Comparison of ENCODE assay signal across 22 cellular contexts in genomic region chr7:122543891-122544290, GRCh38.
DNase-seq lines count a peak whose midpoint lies in the region; ATAC-seq and TF ChIP-seq lines count a peak whose summit lies in the region.
"Had no signal": no experiment of that assay in that cellular context is flagged by ENCODE, and none has a peak within 500 bp of the region (broad histone marks: within the 10 kb centered on the region; RNA-seq: fewer than 3 reads in every experiment).

No MANE protein-coding gene starts in this region.

- H3K9ac ChIP-seq in MM.1S (ENCODE audit: low read length): no peak overlapping the region
- H3K9ac ChIP-seq in mesenchymal stem cell (ENCODE audit: low read length): no peak overlapping the region
- H3K9ac ChIP-seq: BLaER1 treated with 17β-estradiol and CSF1 and Interleukin-3, amounts not matched to agents 10 nM and 100 nM; GM23248 had no signal

- no peak for TF ChIP-seq POLR2A in esophagus muscularis mucosa (IDR thresholded peaks at IDR 0.05; ENCODE audit: low read depth)

- H3K23ac ChIP-seq in mesenchymal stem cell (ENCODE audit: low read length in 2 of 2): no peak overlapping the region

- no peaks in the 10 kb centered on the region for H3K27me3 ChIP-seq in MM.1S (replicated peaks; ENCODE audit: insufficient read depth, low read length)
- H3K27me3 ChIP-seq in mesenchymal stem cell (ENCODE audit: control insufficient read depth in 1 of 2, insufficient read depth in 1 of 2, low read length in 2 of 2): no peaks in the 10 kb centered on the region
- no peaks in the 10 kb centered on the region for H3K27me3 ChIP-seq in esophagus muscularis mucosa
- H3K27me3 ChIP-seq: BE2C; BLaER1 treated with 17β-estradiol and CSF1 and Interleukin-3, amounts not matched to agents 10 nM and 100 nM had no signal

- TF ChIP-seq CTCF in MM.1S (IDR thresholded peaks at IDR 0.05; ENCODE audit: low read length) (no peak), esophagus muscularis mucosa (IDR thresholded peaks at IDR 0.05) (no peak)

- H3K14ac ChIP-seq in mesenchymal stem cell (ENCODE audit: low read length in 2 of 2): no peak overlapping the region

- H3K4me1 ChIP-seq in MM.1S (ENCODE audit: low read length) (peaks cover 18% of the 10 kb centered on the region), mesenchymal stem cell (ENCODE audit: control insufficient read depth, insufficient read depth, low read depth, low read length) (no peaks in the 10 kb centered on the region), esophagus muscularis mucosa (peaks cover 0 to 27% (median 15%) of the 10 kb centered on the region in 4 donors)
- H3K4me1 ChIP-seq: A549, BE2C had no signal

- H4K8ac ChIP-seq in mesenchymal stem cell (ENCODE audit: low read length): no peak overlapping the region

- no CpG with 5 or more reads among the region's 2 CpGs for WGBS in mesenchymal stem cell
- WGBS in esophagus muscularis mucosa: 77% methylated on average over 2 of the region's 2 CpGs

- 0 out of 2 replicates have a peak overlapping the region, but pooled peaks have one; percentile 16 for H3K4me2 ChIP-seq in MM.1S (ENCODE audit: low read depth, low read length)
- no peak overlapping the region for H3K4me2 ChIP-seq in mesenchymal stem cell (ENCODE audit: low read length, poor library complexity, severe bottlenecking)
- H3K4me2 ChIP-seq: A549 had no signal

- no peak overlapping the region for H2BK5ac ChIP-seq in mesenchymal stem cell (ENCODE audit: low read depth, low read length, poor library complexity, severe bottlenecking)

- H2AFZ ChIP-seq in MM.1S (ENCODE audit: low read length) (no peak overlapping the region), mesenchymal stem cell (ENCODE audit: low read depth, low read length) (no peak overlapping the region)
- H2AFZ ChIP-seq: GM23248 had no signal

- no peaks in the 10 kb centered on the region for H3K79me1 ChIP-seq in mesenchymal stem cell (replicated peaks; ENCODE audit: low read length, poor library complexity, severe bottlenecking)

- no peaks in the 10 kb centered on the region for H3K9me2 ChIP-seq in MM.1S (replicated peaks; ENCODE audit: insufficient read depth, low read length)

- ATAC-seq in GM21619 (IDR thresholded peaks at IDR 0.05; ENCODE audit: unreplicated experiment): no peak
- ATAC-seq: A549, HCT116 had no signal

- no peak overlapping the region for H2BK15ac ChIP-seq in mesenchymal stem cell (ENCODE audit: low read depth, poor library complexity, severe bottlenecking)

- no peak for TF ChIP-seq EP300 in esophagus muscularis mucosa (IDR thresholded peaks at IDR 0.05)

- H4K20me1 ChIP-seq in MM.1S (ENCODE audit: insufficient read depth, low read length): no peaks in the 10 kb centered on the region
- H4K20me1 ChIP-seq: BLaER1 treated with 17β-estradiol and CSF1 and Interleukin-3, amounts not matched to agents 10 nM and 100 nM had no signal

- H3K36me3 ChIP-seq in MM.1S (replicated peaks; ENCODE audit: insufficient read depth, low read length): no peaks in the 10 kb centered on the region
- no peaks in the 10 kb centered on the region for H3K36me3 ChIP-seq in mesenchymal stem cell (ENCODE audit: control insufficient read depth in 1 of 2, insufficient read depth in 2 of 2, low read depth in 1 of 2, low read length in 2 of 2)
- H3K36me3 ChIP-seq in esophagus muscularis mucosa: no peaks in the 10 kb centered on the region
- H3K36me3 ChIP-seq: BE2C; BLaER1 treated with 17β-estradiol and CSF1 and Interleukin-3, amounts not matched to agents 10 nM and 100 nM had no signal

- H2BK12ac ChIP-seq in mesenchymal stem cell (ENCODE audit: low read length in 2 of 2): no peak overlapping the region

- H4K91ac ChIP-seq in mesenchymal stem cell (ENCODE audit: low read length): no peak overlapping the region

- H3K79me2 ChIP-seq in MM.1S (ENCODE audit: low read length): no peaks in the 10 kb centered on the region

- intact Hi-C loops in esophagus muscularis mucosa (cut with DNase I): no loop called here

- DNase-seq in MM.1S (no peak), amniotic epithelial cell (ENCODE audit: low read depth) (peak; percentile 59), mesenchymal stem cell (peak; percentile 10), mesenteric fat pad (ENCODE audit: low spot score) (no peak), esophagus muscularis mucosa (ENCODE audit: extremely low spot score) (no peak)
- DNase-seq: 8988T; ACHN; AML-193; BE2C; Calu3; CD4-positive, alpha-beta T cell; CD8-positive, alpha-beta memory T cell; COR-L47; DMS53; DMS79 treated with DMSO at 0.1 percent for 48 hours; GF-D8; GM23248; H9 had no signal

- peak overlapping the region; percentile 53; the same call in 1 of the 2 replicates for H3K27ac ChIP-seq in MM.1S (ENCODE audit: low read length)
- no peak overlapping the region for H3K27ac ChIP-seq in mesenchymal stem cell (ENCODE audit: low read length, poor library complexity, severe bottlenecking)
- no peak overlapping the region for H3K27ac ChIP-seq in esophagus muscularis mucosa (replicated peaks in 1 of 4)
- H3K27ac ChIP-seq: A549, GM23248 had no signal

- no peaks in the 10 kb centered on the region for H3K9me3 ChIP-seq in MM.1S (replicated peaks; ENCODE audit: insufficient read depth, low read length)
- no peaks in the 10 kb centered on the region for H3K9me3 ChIP-seq in mesenchymal stem cell (ENCODE audit: control insufficient read depth, low read length)
- H3K9me3 ChIP-seq in esophagus muscularis mucosa: no peaks in the 10 kb centered on the region
- H3K9me3 ChIP-seq: A549; BE2C; BLaER1 treated with 17β-estradiol and CSF1 and Interleukin-3, amounts not matched to agents 10 nM and 100 nM had no signal

- H2AK5ac ChIP-seq in mesenchymal stem cell (ENCODE audit: low read length, severe bottlenecking): no peak overlapping the region

- peaks cover 11% of the 10 kb centered on the region; the same call in 1 of the 2 replicates for H3F3A ChIP-seq in MM.1S (ENCODE audit: insufficient read depth, low read length)

- no peak overlapping the region for H3K4ac ChIP-seq in mesenchymal stem cell (ENCODE audit: low read depth in 1 of 2, low read length in 2 of 2)

- no peak overlapping the region for H3K18ac ChIP-seq in mesenchymal stem cell (ENCODE audit: low read depth in 1 of 2, low read length in 2 of 2)

- no peak overlapping the region for H2BK120ac ChIP-seq in mesenchymal stem cell (ENCODE audit: low read depth, low read length)

- no peak overlapping the region for H3K4me3 ChIP-seq in MM.1S (ENCODE audit: low read length)
- no peak overlapping the region for H3K4me3 ChIP-seq in mesenchymal stem cell (ENCODE audit: insufficient read depth in 1 of 2, low read depth in 1 of 2, low read length in 2 of 2)
- no peak overlapping the region for H3K4me3 ChIP-seq in esophagus muscularis mucosa
- H3K4me3 ChIP-seq: A549; BLaER1 treated with 17β-estradiol and CSF1 and Interleukin-3, amounts not matched to agents 10 nM and 100 nM; GM23248 had no signal

Comparison
In these comparisons a context has a peak if more than half of its experiments do, and no peak if none do; other contexts are left out.
1. DNase-seq: peak in amniotic epithelial cell (single experiment) and mesenchymal stem cell (single experiment); none in MM.1S (single experiment), mesenteric fat pad (single experiment) and esophagus muscularis mucosa (single experiment).